1 cellular context compared by ENCODE assay signal in genomic region chr7:7183833-7184463, GRCh38.
TF ChIP-seq lines count a peak whose summit lies in the region.

No MANE protein-coding gene starts in this region.

TF ChIP-seq in H1, 55 proteins besides CTCF, POLR2A, EP300 and RAD21 (continued from another document):
- no peak for TF ChIP-seq ATF2 (IDR thresholded peaks at IDR 0.05; ENCODE audit: low read length)
